ENCODE assay signal across 14 cellular contexts in genomic region chr7:66558660-66559465, GRCh38.
DNase-seq lines count a peak whose midpoint lies in the region; ATAC-seq lines count a peak whose summit lies in the region.
"Had no signal": no experiment of that assay in that cellular context is flagged by ENCODE, and none has a peak within 500 bp of the region (broad histone marks: within the 10 kb centered on the region; RNA-seq: fewer than 3 reads in every experiment).

No MANE protein-coding gene starts in this region.

- H2AFZ ChIP-seq in GM23248 = no peak overlapping the region

- WGBS in GM23248 (ENCODE audit: low coverage in 1 of 2, low lambda C conversion rate in 2 of 2, missing lambda C conversion rate in 2 of 2), 2 experiments = 66 to 71% methylated on average over 17 of the region's 17 CpGs

- H3K9me3 ChIP-seq in GM23248 (ENCODE audit: low read depth) = no peaks in the 10 kb centered on the region
- no peaks in the 10 kb centered on the region for H3K9me3 ChIP-seq in naive thymus-derived CD4-positive, alpha-beta T cell (ENCODE audit: control insufficient read depth in 2 of 3, low read length in 3 of 3)
- H3K9me3 ChIP-seq: tibial nerve had no signal

- no peak overlapping the region for H3K4me3 ChIP-seq in GM23248
- H3K4me3 ChIP-seq in naive thymus-derived CD4-positive, alpha-beta T cell (ENCODE audit: low read length) = no peak overlapping the region
- H3K4me3 ChIP-seq: tibial nerve had no signal

- H3K79me2 ChIP-seq in GM23248 (ENCODE audit: insufficient read depth) = peaks cover 84% of the 10 kb centered on the region

- intact Hi-C loops in naive thymus-derived CD4-positive, alpha-beta T cell (cut with micrococcal nuclease) = loop anchor here (10.0 kb wide), 2 partner anchors 226 to 436 kb away; partner anchors contain the start of genes SBDS (in 1 of the 2) and TYW1 (in 1 of the 2)

- H3K27me3 ChIP-seq in GM23248 (replicated peaks; ENCODE audit: insufficient read depth) = no peaks in the 10 kb centered on the region
- H3K27me3 ChIP-seq in naive thymus-derived CD4-positive, alpha-beta T cell (ENCODE audit: control insufficient read depth in 2 of 2, insufficient read depth in 2 of 2, low read length in 2 of 2) = no peaks in the 10 kb centered on the region
- H3K27me3 ChIP-seq: tibial nerve had no signal

- H3K27ac Mint-ChIP-seq in naive thymus-derived CD4-positive, alpha-beta T cell = no peak overlapping the region

- peaks cover 20% of the 10 kb centered on the region for H3K36me3 ChIP-seq in GM23248 (ENCODE audit: low read depth)
- H3K36me3 ChIP-seq in naive thymus-derived CD4-positive, alpha-beta T cell (ENCODE audit: control insufficient read depth in 2 of 3, insufficient read depth in 3 of 3, low read length in 3 of 3) = peaks cover 0 to 31% (median 0%) of the 10 kb centered on the region in 3 experiments

- POLR2A ChIA-PET in naive thymus-derived CD4-positive, alpha-beta T cell (lab: Charles Lee) = interaction anchor here (0.5 to 0.7 kb wide), 4 partner anchors 140 to 1793 kb away, joined by 3 to 4 read pairs (median 4); no protein-coding TSS in a partner anchor

- H3K27ac ChIP-seq in GM23248 = no peak overlapping the region
- no peak overlapping the region for H3K27ac ChIP-seq in naive thymus-derived CD4-positive, alpha-beta T cell (ENCODE audit: low read depth, low read length)

- peaks cover 31% of the 10 kb centered on the region for H3F3A ChIP-seq in GM23248 (ENCODE audit: insufficient read depth)

- peaks cover 4% of the 10 kb centered on the region; the same call in 1 of the 2 replicates for H4K20me1 ChIP-seq in GM23248 (ENCODE audit: insufficient read depth)

- H3K9ac ChIP-seq in GM23248 = no peak overlapping the region

- in situ Hi-C loops in GM23248 (cut with MboI) = no loop called here

- no peaks in the 10 kb centered on the region for H3K9me2 ChIP-seq in GM23248 (ENCODE audit: insufficient read depth)

- CTCF ChIA-PET in naive thymus-derived CD4-positive, alpha-beta T cell (lab: Charles Lee) = interaction anchor here (0.8 kb wide), 1 partner anchor 74 kb away, joined by 3 read pairs; no protein-coding TSS in a partner anchor

- ATAC-seq in naive thymus-derived CD4-positive, alpha-beta T cell = peak; percentile 9
- ATAC-seq in HG03354 (IDR thresholded peaks at IDR 0.05; ENCODE audit: poor library complexity, severe bottlenecking, unreplicated experiment) (no peak), HG03280 (IDR thresholded peaks at IDR 0.05; ENCODE audit: unreplicated experiment) (no peak)

- peaks cover 4 to 10% (median 6%) of the 10 kb centered on the region in 5 donors for H3K36me3 Mint-ChIP-seq in naive thymus-derived CD4-positive, alpha-beta T cell

- H3K4me3 Mint-ChIP-seq in naive thymus-derived CD4-positive, alpha-beta T cell = no peak overlapping the region

- peaks cover 0 to 9% (median 4%) of the 10 kb centered on the region in 7 donors for H3K4me1 Mint-ChIP-seq in naive thymus-derived CD4-positive, alpha-beta T cell

- DNase-seq in GM23248 (peak; percentile 43), NAMALWA (ENCODE audit: low spot score) (peak; percentile 25), cerebellum (ENCODE audit: low spot score) (peak; percentile 23), mucosa of gallbladder (ENCODE audit: low spot score) (no peak), HK-2 (ENCODE audit: unreplicated experiment) (no peak)
- no peak for DNase-seq in naive thymus-derived CD4-positive, alpha-beta T cell
- DNase-seq: activated effector memory CD4-positive, alpha-beta T cell treated with Interleukin-2 at 50 U/mL for 16 hours; COR-L47; NCI-H1694; NCI-H82; small intestine had no signal

- H3K9me3 Mint-ChIP-seq in naive thymus-derived CD4-positive, alpha-beta T cell = no peaks in the 10 kb centered on the region

- peaks cover 15% of the 10 kb centered on the region for H3K4me1 ChIP-seq in GM23248 (ENCODE audit: insufficient read depth)
- H3K4me1 ChIP-seq in naive thymus-derived CD4-positive, alpha-beta T cell (ENCODE audit: control insufficient read depth in 2 of 2, insufficient read depth in 2 of 2, low read length in 2 of 2) = peaks cover 0 to 4% of the 10 kb centered on the region in 2 donors

- H3K4me2 ChIP-seq in GM23248 (ENCODE audit: unreplicated experiment) = no peak overlapping the region

- H3K27me3 Mint-ChIP-seq in naive thymus-derived CD4-positive, alpha-beta T cell = no peaks in the 10 kb centered on the region

Comparison
In these comparisons a context has a peak if more than half of its experiments do, and no peak if none do; other contexts are left out.
1. DNase-seq: peak in GM23248 (single experiment), NAMALWA (single experiment) and cerebellum (single experiment); none in naive thymus-derived CD4-positive, alpha-beta T cell (0 of 9), mucosa of gallbladder (single experiment) and HK-2 (single experiment).